Comparison of ENCODE assay signal across 8 cellular contexts in genomic region chr12:123363385-123363742, GRCh38. TPM values are rescaled to one million over a fixed set of nuclear protein-coding genes. Genes with fewer than 3 reads are reported as not detected.
DNase-seq lines count a peak whose midpoint lies in the region; ATAC-seq and TF ChIP-seq lines count a peak whose summit lies in the region.

No MANE protein-coding gene starts in this region.

- POLR2A ChIA-PET in HCT116 (lab: Charles Lee): interaction anchor here (1.1 to 1.2 kb wide), 2 partner anchors 20 to 28 kb away, joined by 3 to 4 read pairs; partner anchors contain the start of gene KMT5A
- POLR2A ChIA-PET in activated CD8-positive, alpha-beta T cell treated with anti-CD3 and anti-CD28 coated beads, Interleukin-2, amount 10 ng/mL, durations not matched to agents 7 days and 5 days (lab: Charles Lee): interaction anchor here (0.6 to 3.6 kb wide), 9 partner anchors 11 to 131 kb away, joined by 3 to 41 read pairs (median 3); partner anchors contain the start of genes KMT5A and MPHOSPH9

- ATAC-seq in HCT116 (no peak), HG03439 (IDR thresholded peaks at IDR 0.05; ENCODE audit: unreplicated experiment) (no peak), HG02973 (IDR thresholded peaks at IDR 0.05; ENCODE audit: unreplicated experiment) (no peak)
- no peak for ATAC-seq in activated CD8-positive, alpha-beta T cell treated with anti-CD3 and anti-CD28 coated beads, Interleukin-2, amount 10 ng/mL, durations not matched to agents 7 days and 5 days

- RAD21 ChIA-PET in HCT116 (lab: Charles Lee; ENCODE audit: low non-redundant PET in 1 of 2, low total read pairs in 2 of 2, uncharacterized antibody in 2 of 2, unreplicated experiment in 2 of 2): no interaction called here

- TF ChIP-seq RAD21 in HCT116 (IDR thresholded peaks at IDR 0.05; ENCODE audit: low read depth): no peak

- H3K27ac ChIP-seq in HCT116 (ENCODE audit: low read depth, low read length): peak overlapping the region; percentile 92
- H3K27ac ChIP-seq in stomach: peak overlapping the region; percentile 91 to 99 (median 97)

- H3K4me1 Mint-ChIP-seq in activated CD8-positive, alpha-beta T cell treated with anti-CD3 and anti-CD28 coated beads, Interleukin-2, amount 10 ng/mL, durations not matched to agents 7 days and 5 days (ENCODE audit: low read depth): peaks cover 12% of the 10 kb centered on the region

- H3K36me3 Mint-ChIP-seq in activated CD8-positive, alpha-beta T cell treated with anti-CD3 and anti-CD28 coated beads, Interleukin-2, amount 10 ng/mL, durations not matched to agents 7 days and 5 days (ENCODE audit: low read depth): peaks cover 6% of the 10 kb centered on the region

- no peak for TF ChIP-seq CTCF in BE2C (IDR thresholded peaks at IDR 0.05; ENCODE audit: low read depth, low read length)
- no peak for TF ChIP-seq CTCF in HCT116 (IDR thresholded peaks at IDR 0.05 in 2 of 3, conservative IDR thresholded peaks at IDR 0.05 in 1 of 3; ENCODE audit: borderline replicate concordance in 1 of 3, insufficient read depth in 1 of 3, low read depth in 2 of 3, low read length in 2 of 3)
- TF ChIP-seq CTCF in stomach (IDR thresholded peaks at IDR 0.05): no peak

- CTCF ChIA-PET in HCT116 (lab: Charles Lee): no interaction called here
- CTCF ChIA-PET in activated CD8-positive, alpha-beta T cell treated with anti-CD3 and anti-CD28 coated beads, Interleukin-2, amount 10 ng/mL, durations not matched to agents 7 days and 5 days (lab: Charles Lee): interaction anchor here (0.8 to 1.7 kb wide), 7 partner anchors 8 to 288 kb away, joined by 3 read pairs; partner anchors contain the start of gene SNRNP35

- no peaks in the 10 kb centered on the region for H3K9me2 ChIP-seq in HCT116 (ENCODE audit: insufficient read depth)

- no peak for DNase-seq in BE2C
- DNase-seq in HCT116 (ENCODE audit: low read depth, low spot score): no peak
- DNase-seq in activated CD8-positive, alpha-beta T cell treated with anti-CD3 and anti-CD28 coated beads, Interleukin-2, amount 10 ng/mL, durations not matched to agents 7 days and 5 days: no peak
- no peak for DNase-seq in stomach
- no peak for DNase-seq in NCI-H128 (lab: John Stamatoyannopoulos, UW; ENCODE audit: unreplicated experiment)

- H3K9me3 Mint-ChIP-seq in activated CD8-positive, alpha-beta T cell treated with anti-CD3 and anti-CD28 coated beads, Interleukin-2, amount 10 ng/mL, durations not matched to agents 7 days and 5 days (ENCODE audit: insufficient read depth): no peaks in the 10 kb centered on the region

- no peaks in the 10 kb centered on the region for H3K9me3 ChIP-seq in BE2C
- H3K9me3 ChIP-seq in HCT116 (ENCODE audit: control insufficient read depth in 1 of 2, insufficient read depth in 1 of 2, low read depth in 1 of 2, low read length in 2 of 2): no peaks in the 10 kb centered on the region
- H3K9me3 ChIP-seq in iPS-18c (ENCODE audit: control insufficient read depth, insufficient read depth, low read length): no peaks in the 10 kb centered on the region
- no peaks in the 10 kb centered on the region for H3K9me3 ChIP-seq in stomach

- H2AFZ ChIP-seq in HCT116 (ENCODE audit: low read depth, low read length, poor library complexity, severe bottlenecking): no peak overlapping the region

- peaks cover 15% of the 10 kb centered on the region; the same call in 1 of the 2 replicates for H4K20me1 ChIP-seq in HCT116 (ENCODE audit: insufficient read depth)

- no peaks in the 10 kb centered on the region for H3K4me1 ChIP-seq in BE2C
- peaks cover 11 to 30% of the 10 kb centered on the region in 2 experiments; a peak in 3 of 4 replicates for H3K4me1 ChIP-seq in HCT116 (ENCODE audit: control insufficient read depth in 1 of 2, insufficient read depth in 2 of 2, low read length in 2 of 2)
- H3K4me1 ChIP-seq in stomach: peaks cover 16 to 58% (median 37%) of the 10 kb centered on the region in 4 donors

- no peaks in the 10 kb centered on the region for H3K27me3 ChIP-seq in BE2C
- no peaks in the 10 kb centered on the region for H3K27me3 ChIP-seq in HCT116 (ENCODE audit: insufficient read depth, low read length)
- H3K27me3 ChIP-seq in stomach: no peaks in the 10 kb centered on the region

- peak overlapping the region; percentile 79 for H3K4me3 ChIP-seq in BE2C (ENCODE audit: low read depth, low read length)
- H3K4me3 ChIP-seq in HCT116 (replicated peaks in 1 of 2; ENCODE audit: low read depth in 1 of 2, low read length in 2 of 2): peak overlapping the region; percentile 87 to 96
- H3K4me3 ChIP-seq in iPS-18c (ENCODE audit: insufficient read depth, low read depth, low read length): peak overlapping the region; percentile 93
- H3K4me3 ChIP-seq in stomach: peak overlapping the region; percentile 67 to 98 (median 90)

- peak overlapping the region; percentile 98 for H3K9ac ChIP-seq in HCT116 (ENCODE audit: low read length)

- H3K27me3 Mint-ChIP-seq in activated CD8-positive, alpha-beta T cell treated with anti-CD3 and anti-CD28 coated beads, Interleukin-2, amount 10 ng/mL, durations not matched to agents 7 days and 5 days (ENCODE audit: low read depth): no peaks in the 10 kb centered on the region

- H3K4me3 Mint-ChIP-seq in activated CD8-positive, alpha-beta T cell treated with anti-CD3 and anti-CD28 coated beads, Interleukin-2, amount 10 ng/mL, durations not matched to agents 7 days and 5 days: peak overlapping the region; percentile 88

- TF ChIP-seq POLR2A in HCT116 (IDR thresholded peaks at IDR 0.05; ENCODE audit: borderline replicate concordance, extremely low read depth, insufficient read depth, insufficient read length) (no peak), stomach (IDR thresholded peaks at IDR 0.05) (no peak)

- BruUV-seq in HCT116 (replicated peaks; lab: Mats Ljungman, UMichigan): TSS peak; percentile 71

- 1 to 3% (median 2%) methylated on average over 9 of the region's 9 CpGs for WGBS in stomach, 5 donors

- H3K27ac Mint-ChIP-seq in activated CD8-positive, alpha-beta T cell treated with anti-CD3 and anti-CD28 coated beads, Interleukin-2, amount 10 ng/mL, durations not matched to agents 7 days and 5 days: peak overlapping the region; percentile 84

- intact Hi-C loops in HCT116 (cut with micrococcal nuclease): no loop called here
- intact Hi-C loops in stomach (cut with DNase I; ENCODE audit: low total_unique reads): no loop called here

- H3K79me2 ChIP-seq in HCT116 (ENCODE audit: insufficient read depth, low read length): peaks cover 63% of the 10 kb centered on the region

- TF ChIP-seq EP300 in stomach (IDR thresholded peaks at IDR 0.05): no peak

- peak overlapping the region; percentile 98 for H3K4me2 ChIP-seq in HCT116 (ENCODE audit: low read length)

- peaks cover 6% of the 10 kb centered on the region; the same call in 1 of the 2 replicates for H3K36me3 ChIP-seq in BE2C
- no peaks in the 10 kb centered on the region for H3K36me3 ChIP-seq in HCT116 (ENCODE audit: control insufficient read depth in 1 of 2, insufficient read depth in 2 of 2, low read length in 2 of 2)
- H3K36me3 ChIP-seq in stomach: peaks cover 0 to 5% (median 4%) of the 10 kb centered on the region in 4 donors

TF ChIP-seq in HCT116, 20 proteins besides CTCF, POLR2A, EP300 and RAD21 (continues in another document):
- TF ChIP-seq EZH2 (IDR thresholded peaks at IDR 0.05) (no peak), SIN3A (IDR thresholded peaks at IDR 0.05; ENCODE audit: low read depth) (peak; percentile 80), POLR2AphosphoS5 (IDR thresholded peaks at IDR 0.05; ENCODE audit: low read depth, low read length) (no peak), ELF1 (IDR thresholded peaks at IDR 0.05; ENCODE audit: borderline replicate concordance, low read depth) (peak; percentile 43; the same call in 1 of the 2 replicates), YY1 (IDR thresholded peaks at IDR 0.05; ENCODE audit: extremely low read depth, insufficient replicate concordance, low read depth, low read length) (no peak), TCF7L2 (IDR thresholded peaks at IDR 0.05; ENCODE audit: borderline replicate concordance, extremely low read depth, insufficient read depth, insufficient read length) (no peak), MAX (IDR thresholded peaks at IDR 0.05) (peak; percentile 83), ZNF274 (IDR thresholded peaks at IDR 0.05; ENCODE audit: low read depth, low read length) (no peak)
- TF ChIP-seq, protein P1, sequence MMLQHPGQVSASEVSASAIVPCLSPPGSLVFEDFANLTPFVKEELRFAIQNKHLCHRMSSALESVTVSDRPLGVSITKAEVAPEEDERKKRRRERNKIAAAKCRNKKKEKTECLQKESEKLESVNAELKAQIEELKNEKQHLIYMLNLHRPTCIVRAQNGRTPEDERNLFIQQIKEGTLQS (IDR thresholded peaks at IDR 0.05): no peak

RNA-seq across cellular contexts. Expression of gene SBNO1, which starts 1.3 kb away (rescaled TPM):
- 18.9 TPM for polyA plus RNA-seq in BE2C (2012; ENCODE audit: insufficient read depth, insufficient read length, low read depth)
- total RNA-seq in HCT116 (2021; ENCODE audit: unreplicated experiment) (43.8 TPM), stomach (10 to 100 TPM in 4 of 5 donors, 1 to 10 TPM in 1; 6.4 to 35.6 (median 17.7) TPM)
- 10.0 and 10.2 TPM in 2 replicates for polyA plus RNA-seq in HCT116 (2012)
- total RNA-seq in activated CD8-positive, alpha-beta T cell treated with anti-CD3 and anti-CD28 coated beads, Interleukin-2, amount 10 ng/mL, durations not matched to agents 7 days and 5 days: 10 to 100 TPM; 38.9 to 39.9 TPM
- 1 to 10 TPM; 3.4 to 4.1 (median 3.6) TPM for polyA plus RNA-seq in stomach

RNA-seq across cellular contexts. Expression of gene KMT5A, which starts 20.6 kb away (rescaled TPM):
- polyA plus RNA-seq in BE2C (2012; ENCODE audit: insufficient read depth, insufficient read length, low read depth): 57.7 TPM
- 64.8 TPM for total RNA-seq in HCT116 (2021; ENCODE audit: unreplicated experiment)
- 39.0 and 47.0 TPM in 2 replicates for polyA plus RNA-seq in HCT116 (2012)
- total RNA-seq in activated CD8-positive, alpha-beta T cell treated with anti-CD3 and anti-CD28 coated beads, Interleukin-2, amount 10 ng/mL, durations not matched to agents 7 days and 5 days: 10 to 100 TPM; 78.5 to 85.1 TPM
- 10 to 100 TPM; 22.8 to 64.6 (median 46.1) TPM for total RNA-seq in stomach
- polyA plus RNA-seq in stomach: 10 to 100 TPM; 16.5 to 20.4 (median 16.6) TPM
